ENCODE assay signal across 19 cellular contexts in genomic region chr17:43337684-43338428, GRCh38.
A peak's percentile ranks its signal among the peaks of the same experiment; 100 is the strongest.
DNase-seq lines count a peak whose midpoint lies in the region; ATAC-seq and TF ChIP-seq lines count a peak whose summit lies in the region.
"Had no signal": no experiment of that assay in that cellular context is flagged by ENCODE, and none has a peak within 500 bp of the region (broad histone marks: within the 10 kb centered on the region; RNA-seq: fewer than 3 reads in every experiment).

No MANE protein-coding gene starts in this region.

- no peak for TF ChIP-seq CTCF in WTC11 (IDR thresholded peaks at IDR 0.05)
- no peak for TF ChIP-seq CTCF in foreskin keratinocyte (conservative IDR thresholded peaks at IDR 0.05)
- no peak for TF ChIP-seq CTCF in type B pancreatic cell (conservative IDR thresholded peaks at IDR 0.05)
- TF ChIP-seq CTCF in colonic mucosa (IDR thresholded peaks at IDR 0.05): no peak

- ATAC-seq in WTC11: no peak
- ATAC-seq in foreskin keratinocyte: peak; percentile 6
- no peak for ATAC-seq in left cardiac atrium
- ATAC-seq: K562 had no signal

- no peak for TF ChIP-seq RAD21 in Ishikawa (IDR thresholded peaks at IDR 0.05; ENCODE audit: low read depth)

- intact Hi-C loops in colonic mucosa (cut with DNase I): no loop called here
- intact Hi-C loops in activated T-helper 2 cell treated with anti-CD3 and anti-CD28 coated beads, Interferon-gamma antibody, Interleukin-2, Interleukin-4, amounts not matched to agents 10 μg/mL and 5 μg/mL and 100 μg/mL, durations not matched to agents 14 hours and 24 hours and 36 hours (cut with micrococcal nuclease): loop anchor here (10.0 kb wide), 1 partner anchor 57 kb away; the partner anchor contains the start of gene ARL4D
- intact Hi-C loops in left cardiac atrium (cut with DNase I): no loop called here

- DNase-seq in WTC11 (ENCODE audit: low spot score): no peak
- no peak for DNase-seq in foreskin keratinocyte
- DNase-seq in type B pancreatic cell (ENCODE audit: extremely low spot score, unreplicated experiment): no peak
- DNase-seq in colonic mucosa: no peak
- DNase-seq in activated T-helper 2 cell treated with anti-CD3 and anti-CD28 coated beads, Interferon-gamma antibody, Interleukin-2, Interleukin-4, amounts not matched to agents 10 μg/mL and 5 μg/mL and 100 μg/mL, durations not matched to agents 14 hours and 24 hours and 36 hours (ENCODE audit: low spot score): no peak
- DNase-seq in left cardiac atrium: no peak
- DNase-seq: BE2C; CD4-positive, alpha-beta T cell; COR-L47; DMS79; H9; NCI-H1092; NCI-H1436; NCI-H1930; NCI-H510A treated with DMSO at 0.1 percent for 48 hours; NCI-H748 treated with DMSO at 0.1 percent for 48 hours; SJCRH30 had no signal

- H3K27ac Mint-ChIP-seq in WTC11 (peak overlapping the region; percentile 61), type B pancreatic cell (peak overlapping the region; percentile 42)
- no peak overlapping the region for H3K27ac Mint-ChIP-seq in activated T-helper 2 cell treated with anti-CD3 and anti-CD28 coated beads, Interferon-gamma antibody, Interleukin-2, Interleukin-4, amounts not matched to agents 10 μg/mL and 5 μg/mL and 100 μg/mL, durations not matched to agents 14 hours and 24 hours and 36 hours
- H3K27ac Mint-ChIP-seq: CD4-positive, alpha-beta T cell had no signal

- H3K9ac ChIP-seq in colonic mucosa (ENCODE audit: low read depth in 2 of 2, low read length in 2 of 2): no peak overlapping the region

- H3K9me3 Mint-ChIP-seq in WTC11 (no peaks in the 10 kb centered on the region), type B pancreatic cell (no peaks in the 10 kb centered on the region)
- H3K9me3 Mint-ChIP-seq in activated T-helper 2 cell treated with anti-CD3 and anti-CD28 coated beads, Interferon-gamma antibody, Interleukin-2, Interleukin-4, amounts not matched to agents 10 μg/mL and 5 μg/mL and 100 μg/mL, durations not matched to agents 14 hours and 24 hours and 36 hours: no peaks in the 10 kb centered on the region
- H3K9me3 Mint-ChIP-seq: CD4-positive, alpha-beta T cell; H9 had no signal

- H3K27me3 ChIP-seq in foreskin keratinocyte (peaks cover under 1% of the 10 kb centered on the region), colonic mucosa (no peaks in the 10 kb centered on the region)
- H3K27me3 ChIP-seq: BE2C, SJCRH30 had no signal

- TF ChIP-seq EP300 in Ishikawa (IDR thresholded peaks at IDR 0.05; ENCODE audit: borderline replicate concordance): no peak

- no peaks in the 10 kb centered on the region for H3K4me1 ChIP-seq in foreskin keratinocyte
- no peaks in the 10 kb centered on the region for H3K4me1 ChIP-seq in colonic mucosa

- CTCF ChIA-PET in WTC11 (lab: Charles Lee): interaction anchor here (1.0 to 1.4 kb wide), 2 partner anchors 9 to 12 kb away, joined by 3 read pairs; no protein-coding TSS in a partner anchor

- H3K4me1 Mint-ChIP-seq in WTC11 (peaks cover 29% of the 10 kb centered on the region), type B pancreatic cell (ENCODE audit: unreplicated experiment) (peaks cover 34% of the 10 kb centered on the region)
- peaks cover 38% of the 10 kb centered on the region for H3K4me1 Mint-ChIP-seq in activated T-helper 2 cell treated with anti-CD3 and anti-CD28 coated beads, Interferon-gamma antibody, Interleukin-2, Interleukin-4, amounts not matched to agents 10 μg/mL and 5 μg/mL and 100 μg/mL, durations not matched to agents 14 hours and 24 hours and 36 hours (ENCODE audit: low read depth)

- no peak overlapping the region for H3K27ac ChIP-seq in foreskin keratinocyte
- no peak overlapping the region for H3K27ac ChIP-seq in colonic mucosa
- H3K27ac ChIP-seq: SJCRH30 had no signal

- H3K4me3 Mint-ChIP-seq in WTC11: no peak overlapping the region
- H3K4me3 Mint-ChIP-seq in type B pancreatic cell: no peak overlapping the region
- no peak overlapping the region for H3K4me3 Mint-ChIP-seq in activated T-helper 2 cell treated with anti-CD3 and anti-CD28 coated beads, Interferon-gamma antibody, Interleukin-2, Interleukin-4, amounts not matched to agents 10 μg/mL and 5 μg/mL and 100 μg/mL, durations not matched to agents 14 hours and 24 hours and 36 hours (ENCODE audit: low read depth)
- H3K4me3 Mint-ChIP-seq: CD4-positive, alpha-beta T cell; H9 had no signal

- H3K36me3 Mint-ChIP-seq in WTC11 (no peaks in the 10 kb centered on the region), type B pancreatic cell (no peaks in the 10 kb centered on the region)
- peaks cover 11% of the 10 kb centered on the region for H3K36me3 Mint-ChIP-seq in activated T-helper 2 cell treated with anti-CD3 and anti-CD28 coated beads, Interferon-gamma antibody, Interleukin-2, Interleukin-4, amounts not matched to agents 10 μg/mL and 5 μg/mL and 100 μg/mL, durations not matched to agents 14 hours and 24 hours and 36 hours (ENCODE audit: low read depth)

- H3K27me3 Mint-ChIP-seq in WTC11 (ENCODE audit: low read depth) (no peaks in the 10 kb centered on the region), type B pancreatic cell (peaks cover 12% of the 10 kb centered on the region)
- H3K27me3 Mint-ChIP-seq in activated T-helper 2 cell treated with anti-CD3 and anti-CD28 coated beads, Interferon-gamma antibody, Interleukin-2, Interleukin-4, amounts not matched to agents 10 μg/mL and 5 μg/mL and 100 μg/mL, durations not matched to agents 14 hours and 24 hours and 36 hours (ENCODE audit: low read depth): no peaks in the 10 kb centered on the region
- H3K27me3 Mint-ChIP-seq: CD4-positive, alpha-beta T cell had no signal

- POLR2A ChIA-PET in WTC11 (lab: Charles Lee): no interaction called here

- H3K9me3 ChIP-seq in colonic mucosa: no peaks in the 10 kb centered on the region
- H3K9me3 ChIP-seq: BE2C, SJCRH30 had no signal

- no peaks in the 10 kb centered on the region for H3K36me3 ChIP-seq in colonic mucosa
- H3K36me3 ChIP-seq: BE2C, SJCRH30 had no signal

- H3K4me3 ChIP-seq in colonic mucosa: no peak overlapping the region
- H3K4me3 ChIP-seq: K562, SJCRH30 had no signal

TF ChIP-seq in Ishikawa, 13 proteins besides CTCF, POLR2A, EP300 and RAD21:
- TF ChIP-seq TEAD4 (IDR thresholded peaks at IDR 0.05): 0 out of 2 replicates have a peak, but pooled peaks have one; percentile 2
- TF ChIP-seq REST (IDR thresholded peaks at IDR 0.05; ENCODE audit: low read depth): no peak
- TF ChIP-seq TCF12 (IDR thresholded peaks at IDR 0.05; ENCODE audit: low read depth): peak; percentile 24; the same call in 1 of the 2 replicates

TF ChIP-seq in WTC11, 78 proteins besides CTCF, POLR2A, EP300 and RAD21 (continues in another document):
- TF ChIP-seq JUN (CRISPR knock-in tag; IDR thresholded peaks at IDR 0.05) (no peak), FOXJ3 (CRISPR knock-in tag; IDR thresholded peaks at IDR 0.05; ENCODE audit: borderline replicate concordance) (no peak), USF2 (CRISPR knock-in tag; IDR thresholded peaks at IDR 0.05) (no peak), ZMAT4 (CRISPR knock-in tag; IDR thresholded peaks at IDR 0.05) (no peak), NR2C2 (CRISPR knock-in tag; IDR thresholded peaks at IDR 0.05) (no peak), STAT6 (CRISPR knock-in tag; conservative IDR thresholded peaks at IDR 0.05; ENCODE audit: low read depth) (no peak)
